Comparison of ENCODE assay signal across 12 cellular contexts in the genomic region with DNA sequence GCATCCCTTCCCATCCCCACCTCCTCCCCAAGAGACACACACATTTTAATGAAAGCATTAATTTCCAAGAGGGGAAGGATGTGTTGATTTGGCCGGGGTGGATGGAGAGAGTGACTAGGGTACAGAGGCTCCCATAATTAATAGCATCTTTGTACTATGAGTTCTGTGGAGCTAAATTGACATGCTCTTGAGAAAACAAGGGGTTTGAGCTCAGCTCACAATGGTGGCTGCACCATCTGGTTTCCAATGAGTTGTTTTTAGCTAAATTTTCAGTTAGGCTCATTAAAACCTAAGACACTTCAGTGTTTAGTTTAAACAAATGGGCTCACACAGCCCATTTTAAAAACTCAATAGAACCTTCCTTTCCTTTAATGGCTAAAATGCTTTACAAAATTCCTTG.
"Had no signal": no experiment of that assay in that cellular context is flagged by ENCODE, and none has a peak within 500 bp of the region (broad histone marks: within the 10 kb centered on the region; RNA-seq: fewer than 3 reads in every experiment).

No MANE protein-coding gene starts in this region.

- H3K9me3 ChIP-seq: adrenal gland, ovary, upper lobe of left lung had no signal

- H3K27me3 ChIP-seq: adrenal gland, neural progenitor cell, ovary, upper lobe of left lung had no signal

- H3K4me3 ChIP-seq: adrenal gland, neural progenitor cell, ovary, upper lobe of left lung had no signal

- H3K27ac Mint-ChIP-seq: activated CD8-positive, alpha-beta memory T cell treated with anti-CD3 and anti-CD28 coated beads, Interleukin-2, amount 10 ng/mL, durations not matched to agents 7 days and 5 days; neural progenitor cell had no signal

- H3K36me3 ChIP-seq: adrenal gland, neural progenitor cell, ovary, upper lobe of left lung had no signal

- DNase-seq: activated CD4-positive, alpha-beta T cell treated with anti-CD3 and anti-CD28 coated beads, Interleukin-2, amount 50 U/mL, for 48 hours; activated CD8-positive, alpha-beta memory T cell treated with anti-CD3 and anti-CD28 coated beads, Interleukin-2, amount 10 ng/mL, durations not matched to agents 7 days and 5 days; activated T-cell treated with anti-CD3 and anti-CD28 coated beads, Interleukin-2, amount 50 U/mL, for 4 hours; adrenal gland; kidney glomerular epithelial cell; ovary; stimulated activated CD4-positive, alpha-beta T cell treated with anti-CD3 and anti-CD28 coated beads, Interleukin-2, amount 100 ng/mL, for 48 hours; stimulated activated naive CD4-positive, alpha-beta T cell treated with Interleukin-2 at 50 U/mL for 16 hours; upper lobe of left lung had no signal

- H3K4me3 Mint-ChIP-seq: activated CD8-positive, alpha-beta memory T cell treated with anti-CD3 and anti-CD28 coated beads, Interleukin-2, amount 10 ng/mL, durations not matched to agents 7 days and 5 days; activated T-cell treated with anti-CD3 and anti-CD28 coated beads, Interleukin-2, amount 50 U/mL, for 4 hours; central memory CD8-positive, alpha-beta T cell; neural progenitor cell had no signal

- H3K9me3 Mint-ChIP-seq: activated T-cell treated with anti-CD3 and anti-CD28 coated beads, Interleukin-2, amount 50 U/mL, for 4 hours; central memory CD8-positive, alpha-beta T cell; neural progenitor cell; T-helper 2 cell treated with Interferon-gamma antibody and Interleukin-4, amounts not matched to agents 5 μg/mL and 100 μg/mL, for 36 hours had no signal

- H3K36me3 Mint-ChIP-seq: neural progenitor cell had no signal

- H3K27me3 Mint-ChIP-seq: activated CD8-positive, alpha-beta memory T cell treated with anti-CD3 and anti-CD28 coated beads, Interleukin-2, amount 10 ng/mL, durations not matched to agents 7 days and 5 days; central memory CD8-positive, alpha-beta T cell had no signal

- H3K27ac ChIP-seq: adrenal gland, neural progenitor cell, ovary, upper lobe of left lung had no signal
